Comparison of ENCODE assay signal across 19 cellular contexts in genomic region chr6:88499436-88499835, GRCh38.
"Had no signal": no experiment of that assay in that cellular context is flagged by ENCODE, and none has a peak within 500 bp of the region (broad histone marks: within the 10 kb centered on the region; RNA-seq: fewer than 3 reads in every experiment).

No MANE protein-coding gene starts in this region.

- H3K27ac Mint-ChIP-seq: type B pancreatic cell had no signal

- H3K36me3 Mint-ChIP-seq: naive thymus-derived CD8-positive, alpha-beta T cell; type B pancreatic cell had no signal

- H3K4me3 ChIP-seq: gastrocnemius medialis, heart right ventricle, mucosa of descending colon, right atrium auricular region, sigmoid colon, skin epidermis, suprapubic skin, thyroid gland had no signal

- ATAC-seq: esophagus mucosa; gastrocnemius medialis; heart right ventricle; left lobe of liver; mucosa of descending colon; naive thymus-derived CD8-positive, alpha-beta T cell had no signal

- H3K9me3 Mint-ChIP-seq: type B pancreatic cell had no signal

- H3K9me3 ChIP-seq: gastrocnemius medialis, mucosa of descending colon, right atrium auricular region, sigmoid colon, suprapubic skin, thyroid gland had no signal

- H3K4me3 Mint-ChIP-seq: naive thymus-derived CD8-positive, alpha-beta T cell; type B pancreatic cell had no signal

- H3K36me3 ChIP-seq: gastrocnemius medialis, heart right ventricle, right atrium auricular region, sigmoid colon, suprapubic skin, thyroid gland had no signal

- H3K27ac ChIP-seq: gastrocnemius medialis, heart right ventricle, right atrium auricular region, sigmoid colon, skin epidermis, suprapubic skin, thyroid gland had no signal

- DNase-seq: effector memory CD4-positive, alpha-beta T cell; gastrocnemius medialis; heart right ventricle; hypothalamus; kidney glomerular epithelial cell; mammary epithelial cell; mucosa of descending colon; naive thymus-derived CD8-positive, alpha-beta T cell; posterior cingulate gyrus; sigmoid colon; stimulated activated CD4-positive, alpha-beta T cell treated with anti-CD3 and anti-CD28 coated beads, Interleukin-2, amount 100 ng/mL, for 24 hours; stimulated activated naive CD4-positive, alpha-beta T cell treated with Interleukin-2 at 50 U/mL for 16 hours; thyroid gland had no signal

- H3K4me1 ChIP-seq: gastrocnemius medialis, heart right ventricle, right atrium auricular region, suprapubic skin, thyroid gland had no signal

- H3K27me3 ChIP-seq: gastrocnemius medialis, heart right ventricle, right atrium auricular region, sigmoid colon, suprapubic skin, thyroid gland had no signal
